ENCODE assay signal across 25 cellular contexts in the genomic region with DNA sequence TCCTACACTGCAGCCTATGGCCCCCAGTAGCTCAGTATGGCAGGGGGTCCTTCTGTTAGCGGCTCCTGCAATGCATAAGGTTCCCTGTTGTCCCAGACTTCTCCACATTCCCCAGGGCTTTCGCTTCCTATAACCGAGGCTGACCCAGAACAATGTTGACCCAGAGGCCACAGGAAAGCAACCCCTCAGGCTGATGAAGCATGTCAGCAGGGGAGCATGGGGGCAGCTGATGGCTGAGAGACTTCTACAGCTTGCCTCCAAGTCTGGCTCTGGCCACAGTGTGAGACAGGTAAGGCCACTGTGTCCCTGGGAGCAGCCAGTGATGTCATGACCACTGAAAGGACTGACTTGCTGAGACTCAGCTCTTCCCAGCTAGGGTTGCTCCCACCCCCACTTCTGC. TPM values are rescaled to one million over a fixed set of nuclear protein-coding genes. Genes with fewer than 3 reads are reported as not detected.
"Had no signal": no experiment of that assay in that cellular context is flagged by ENCODE, and none has a peak within 500 bp of the region (broad histone marks: within the 10 kb centered on the region; RNA-seq: fewer than 3 reads in every experiment).

No MANE protein-coding gene starts in this region.

- DNase-seq: activated CD4-positive, alpha-beta T cell treated with anti-CD3 and anti-CD28 coated beads for 4 hours; activated CD8-positive, alpha-beta memory T cell treated with anti-CD3 and anti-CD28 coated beads, Interleukin-2, amount 50 U/mL, for 4 hours; activated CD8-positive, alpha-beta T cell treated with anti-CD3 and anti-CD28 coated beads for 36 hours; activated gamma-delta T cell treated with Interleukin-2 at 50 U/mL for 16 hours; activated naive CD4-positive, alpha-beta T cell treated with anti-CD3 and anti-CD28 coated beads, Interleukin-2, amount 10 ng/mL, durations not matched to agents 7 days and 5 days; activated naive CD8-positive, alpha-beta T cell treated with anti-CD3 and anti-CD28 coated beads for 36 hours; activated T-cell treated with anti-CD3 and anti-CD28 coated beads, Interleukin-2, amount 50 U/mL, for 72 hours; brain microvascular endothelial cell; MG63; NCI-H1105; NCI-H1436; NCI-H1694 treated with DMSO at 0.1 percent for 48 hours; NCI-H2029 treated with DMSO at 0.1 percent for 48 hours; NCI-H446; NCI-H524; PC-3; SIG-M5; T-cell; T-helper 2 cell; T1000 had no signal

- H3K36me3 ChIP-seq: brain microvascular endothelial cell, cardiac muscle cell, MG63 had no signal

- FAIRE-seq: TTC549 had no signal

- H3K4me3 ChIP-seq: cardiac muscle cell, MG63, SK-N-MC had no signal

- H3K27me3 ChIP-seq: brain microvascular endothelial cell, cardiac muscle cell, MG63 had no signal

- H3K9me3 ChIP-seq: MG63 had no signal

- ATAC-seq: activated CD8-positive, alpha-beta T cell treated with anti-CD3 and anti-CD28 coated beads for 36 hours; activated T-cell treated with anti-CD3 and anti-CD28 coated beads, Interleukin-2, amount 50 U/mL, for 72 hours; PC-3; T-cell had no signal

- H3K27ac ChIP-seq: brain microvascular endothelial cell, cardiac muscle cell, SK-N-MC, VCaP had no signal

RNA-seq across cellular contexts. Expression of a gene that starts 15.9 kb away (rescaled TPM):
- total RNA-seq: activated CD8-positive, alpha-beta T cell treated with anti-CD3 and anti-CD28 coated beads for 36 hours; activated naive CD8-positive, alpha-beta T cell treated with anti-CD3 and anti-CD28 coated beads for 36 hours; activated T-cell treated with anti-CD3 and anti-CD28 coated beads, Interleukin-2, amount 50 U/mL, for 72 hours; activated T-helper 2 cell treated with anti-CD3 and anti-CD28 coated beads, Interferon-gamma antibody, Interleukin-2, Interleukin-4, amounts not matched to agents 10 μg/mL and 5 μg/mL and 100 μg/mL, durations not matched to agents 14 hours and 24 hours and 36 hours; PC-3 had no signal
